ENCODE assay signal across 23 cellular contexts in genomic region chr11:114796954-114797721, GRCh38.
A peak's percentile ranks its signal among the peaks of the same experiment; 100 is the strongest.
DNase-seq lines count a peak whose midpoint lies in the region; ATAC-seq, FAIRE-seq and TF ChIP-seq lines count a peak whose summit lies in the region.
"Had no signal": no experiment of that assay in that cellular context is flagged by ENCODE, and none has a peak within 500 bp of the region (broad histone marks: within the 10 kb centered on the region; RNA-seq: fewer than 3 reads in every experiment).

No MANE protein-coding gene starts in this region.

- POLR2A ChIA-PET in HepG2 (lab: Yijun Ruan, JAX): no interaction called here

- intact Hi-C loops in right lobe of liver (cut with DNase I) (no loop called here), HepG2 (cut with micrococcal nuclease; ENCODE audit: unreplicated experiment) (no loop called here)

- H3K9ac ChIP-seq in HepG2 (ENCODE audit: insufficient read depth, low read depth, low read length): no peak overlapping the region
- H3K9ac ChIP-seq: BLaER1 had no signal

- ATAC-seq in right lobe of liver (peak in 3 of 4 donors; percentile 28 to 33 (median 33)), HepG2 (no peak), foreskin keratinocyte (peak; percentile 14), HG03175 (IDR thresholded peaks at IDR 0.05; ENCODE audit: unreplicated experiment) (no peak)
- ATAC-seq: activated CD8-positive, alpha-beta memory T cell treated with anti-CD3 and anti-CD28 coated beads, Interleukin-2, amount 10 ng/mL, durations not matched to agents 7 days and 5 days; naive thymus-derived CD4-positive, alpha-beta T cell had no signal

- TF ChIP-seq POLR2A in right lobe of liver (IDR thresholded peaks at IDR 0.05) (no peak), HepG2 (IDR thresholded peaks at IDR 0.05; ENCODE audit: insufficient read depth in 1 of 2, low read depth in 2 of 2, low read length in 2 of 2) (no peak)

- no peaks in the 10 kb centered on the region for H3K27me3 ChIP-seq in right lobe of liver
- H3K27me3 ChIP-seq in HepG2 (ENCODE audit: control insufficient read depth in 1 of 2, insufficient read depth in 2 of 2, low read length in 2 of 2): 0 out of 5 replicates have a peak, but pooled peaks cover 0 to 1% of the 10 kb centered on the region in 2 experiments
- H3K27me3 ChIP-seq in foreskin keratinocyte: no peaks in the 10 kb centered on the region
- H3K27me3 ChIP-seq: BLaER1, upper lobe of left lung had no signal

- no peak overlapping the region for H2AFZ ChIP-seq in HepG2 (ENCODE audit: low read length)
- H2AFZ ChIP-seq: PC-9 had no signal

- TF ChIP-seq RAD21 in HepG2 (CRISPR knock-in tag; IDR thresholded peaks at IDR 0.05): no peak

- BruUV-seq in HepG2 (replicated peaks; lab: Mats Ljungman, UMichigan): no TSS peak

- H3K36me3 ChIP-seq in right lobe of liver (no peaks in the 10 kb centered on the region), HepG2 (replicated peaks in 1 of 2; ENCODE audit: control insufficient read depth in 1 of 2, insufficient read depth in 2 of 2, low read length in 2 of 2) (no peaks in the 10 kb centered on the region; a peak in 1 of 5 replicates)
- H3K36me3 ChIP-seq: BLaER1, upper lobe of left lung had no signal

- CTCF ChIA-PET in HepG2 (lab: Yijun Ruan, JAX; ENCODE audit: low intra/inter-chr PET ratio, low total read pairs): no interaction called here

- H3K4me2 ChIP-seq in HepG2 (ENCODE audit: low read depth, low read length): no peak overlapping the region
- H3K4me2 ChIP-seq: BLaER1, PC-9 had no signal

- no peak for FAIRE-seq in HepG2 (lab: Jason Lieb, UNC)

- H3K9me3 ChIP-seq in right lobe of liver (no peaks in the 10 kb centered on the region), HepG2 (ENCODE audit: low read length) (no peaks in the 10 kb centered on the region)
- H3K9me3 ChIP-seq: BLaER1, upper lobe of left lung had no signal

- no peaks in the 10 kb centered on the region for H4K20me1 ChIP-seq in HepG2 (ENCODE audit: insufficient read depth, low read length)
- H4K20me1 ChIP-seq: BLaER1 had no signal

- no peak for TF ChIP-seq EP300 in HepG2 (IDR thresholded peaks at IDR 0.05; ENCODE audit: low read depth in 2 of 2, low read length in 2 of 2)
- no peak for TF ChIP-seq EP300 in HepG2 (CRISPR knock-in tag; IDR thresholded peaks at IDR 0.05; ENCODE audit: borderline replicate concordance)

- in situ Hi-C loops in HepG2 (cut with HindIII; ENCODE audit: extremely low pct_ligation_motif_present, low pct_unique_long_range_greater_than_20kb): loop anchor here (25.0 kb wide), 1 partner anchor 315 kb away; no protein-coding TSS in a partner anchor

- 42% methylated on average over 9 of the region's 9 CpGs for WGBS in right lobe of liver (ENCODE audit: insufficient coverage, low coverage, low lambda C conversion rate, missing lambda C conversion rate)
- WGBS in HepG2 (ENCODE audit: low lambda C conversion rate): 12% methylated on average over 8 of the region's 9 CpGs

- H3K4me1 ChIP-seq in right lobe of liver (no peaks in the 10 kb centered on the region), HepG2 (ENCODE audit: insufficient read depth, low read length) (no peaks in the 10 kb centered on the region), foreskin keratinocyte (no peaks in the 10 kb centered on the region)

- H3K4me3 ChIP-seq in right lobe of liver (no peak overlapping the region), HepG2 (replicated peaks in 1 of 3; ENCODE audit: insufficient read depth in 1 of 3, low read depth in 2 of 3, low read length in 3 of 3) (no peak overlapping the region)
- H3K4me3 ChIP-seq: BLaER1, PC-9, upper lobe of left lung had no signal

- H3K79me2 ChIP-seq in HepG2 (ENCODE audit: insufficient read depth, low read length): no peaks in the 10 kb centered on the region

- no peak for TF ChIP-seq CTCF in right lobe of liver (IDR thresholded peaks at IDR 0.05)
- TF ChIP-seq CTCF in HepG2 (CRISPR knock-in tag; IDR thresholded peaks at IDR 0.05): no peak
- TF ChIP-seq CTCF in foreskin keratinocyte (conservative IDR thresholded peaks at IDR 0.05): no peak

- H3K27ac ChIP-seq in right lobe of liver: no peak overlapping the region
- no peak overlapping the region for H3K27ac ChIP-seq in HepG2 (ENCODE audit: extremely low read length, insufficient read depth, low read length)
- no peak overlapping the region for H3K27ac ChIP-seq in foreskin keratinocyte
- H3K27ac ChIP-seq: BLaER1, PC-9 had no signal

- DNase-seq in right lobe of liver: no peak
- DNase-seq in HepG2 (ENCODE audit: low spot score): no peak
- DNase-seq in foreskin keratinocyte: no peak
- DNase-seq in lung microvascular endothelial cell (ENCODE audit: low read depth in 2 of 2): peak; percentile 1 to 75
- no peak for DNase-seq in NCI-H82 treated with DMSO at 0.1 percent for 48 hours (lab: John Stamatoyannopoulos, UW; ENCODE audit: unreplicated experiment)
- DNase-seq in NCI-H1930 (lab: John Stamatoyannopoulos, UW): no peak
- DNase-seq in NCI-H128 (lab: John Stamatoyannopoulos, UW; ENCODE audit: unreplicated experiment): no peak
- DNase-seq: ACHN; activated CD4-positive, alpha-beta T cell treated with anti-CD3 and anti-CD28 coated beads, Interleukin-2, amount 10 ng/mL, durations not matched to agents 24 days and 14 days; activated CD8-positive, alpha-beta memory T cell treated with anti-CD3 and anti-CD28 coated beads, Interleukin-2, amount 10 ng/mL, durations not matched to agents 7 days and 5 days; activated naive CD4-positive, alpha-beta T cell treated with anti-CD3 and anti-CD28 coated beads, Interleukin-2, amount 10 ng/mL, durations not matched to agents 7 days and 5 days; central memory CD4-positive, alpha-beta T cell; hypothalamus; islet precursor cell; naive thymus-derived CD4-positive, alpha-beta T cell; NCI-H187 treated with DMSO at 0.1 percent for 48 hours; NCI-H2227 treated with DMSO at 0.1 percent for 48 hours; NCI-H82; PC-9; retina; upper lobe of left lung had no signal

TF ChIP-seq in HepG2, 621 proteins besides CTCF, POLR2A, EP300 and RAD21:
- TF ChIP-seq ZNF3 (CRISPR knock-in tag; IDR thresholded peaks at IDR 0.05): no peak
- no peak for TF ChIP-seq ZNF776 (CRISPR knock-in tag; IDR thresholded peaks at IDR 0.05)
- TF ChIP-seq HNF1B (CRISPR knock-in tag; IDR thresholded peaks at IDR 0.05): no peak

Comparison
In these comparisons a context has a peak if more than half of its experiments do, and no peak if none do; other contexts are left out.
1. ATAC-seq: peak in right lobe of liver (3 of 4) and foreskin keratinocyte (single experiment); none in HepG2 (single experiment) and HG03175 (single experiment).
2. DNase-seq: peak in lung microvascular endothelial cell (2 of 2); none in right lobe of liver (0 of 3), HepG2 (single experiment), foreskin keratinocyte (0 of 2), NCI-H82 treated with DMSO at 0.1 percent for 48 hours (single experiment), NCI-H1930 (0 of 2) and NCI-H128 (single experiment).